15 cellular contexts compared by ENCODE assay signal in the genomic region with DNA sequence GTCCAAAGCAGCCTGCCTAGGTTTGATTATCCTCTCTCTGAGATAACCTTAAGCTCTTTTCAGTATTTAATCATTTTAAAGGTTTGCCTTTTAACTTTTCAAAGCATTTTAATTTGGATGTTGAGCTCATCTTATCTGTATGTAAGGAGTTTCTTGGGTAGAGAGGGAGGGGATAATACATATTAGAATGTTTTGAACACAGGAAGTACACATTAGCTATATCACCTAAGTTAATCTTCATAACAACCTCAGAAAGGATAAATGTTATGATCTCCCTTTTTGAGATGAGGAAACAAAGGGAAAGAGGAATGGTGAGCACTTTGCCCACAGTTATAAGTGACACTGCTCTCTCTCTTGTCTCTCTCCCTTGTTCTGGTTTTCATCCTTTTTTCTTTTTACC. TPM values are rescaled to one million over a fixed set of nuclear protein-coding genes. Genes with fewer than 3 reads are reported as not detected.
A peak's percentile ranks its signal among the peaks of the same experiment; 100 is the strongest.
DNase-seq lines count a peak whose midpoint lies in the region; ATAC-seq and TF ChIP-seq lines count a peak whose summit lies in the region.
"Had no signal": no experiment of that assay in that cellular context is flagged by ENCODE, and none has a peak within 500 bp of the region (broad histone marks: within the 10 kb centered on the region; RNA-seq: fewer than 3 reads in every experiment).

No MANE protein-coding gene starts in this region.

- no peaks in the 10 kb centered on the region for H3K27me3 ChIP-seq in BLaER1 treated with 17β-estradiol and CSF1 and Interleukin-3, amounts not matched to agents 10 nM and 100 nM
- H3K27me3 ChIP-seq in CD4-positive, alpha-beta memory T cell (ENCODE audit: insufficient read depth, low read length) = no peaks in the 10 kb centered on the region
- H3K27me3 ChIP-seq in naive thymus-derived CD4-positive, alpha-beta T cell (ENCODE audit: control insufficient read depth in 2 of 2, insufficient read depth in 2 of 2, low read length in 2 of 2) = no peaks in the 10 kb centered on the region
- no peaks in the 10 kb centered on the region for H3K27me3 ChIP-seq in left ventricle myocardium inferior (ENCODE audit: low read depth)
- H3K27me3 ChIP-seq: BE2C, esophagus squamous epithelium had no signal

- no peak overlapping the region for H3K4me3 ChIP-seq in BLaER1 treated with 17β-estradiol and CSF1 and Interleukin-3, amounts not matched to agents 10 nM and 100 nM
- H3K4me3 ChIP-seq in CD4-positive, alpha-beta memory T cell (ENCODE audit: low read length in 2 of 2) = peak overlapping the region in 1 of 2 donors; percentile 16
- peak overlapping the region; percentile 5 for H3K4me3 ChIP-seq in naive thymus-derived CD4-positive, alpha-beta T cell (ENCODE audit: low read length)
- H3K4me3 ChIP-seq in left ventricle myocardium inferior = no peak overlapping the region
- H3K4me3 ChIP-seq: esophagus squamous epithelium had no signal

- TF ChIP-seq CTCF in left ventricle myocardium inferior (IDR thresholded peaks at IDR 0.05; ENCODE audit: borderline replicate concordance) = no peak

- H3K4me3 Mint-ChIP-seq in CD4-positive, alpha-beta memory T cell = peak overlapping the region; percentile 69 to 98 (median 88)
- H3K4me3 Mint-ChIP-seq in activated T-helper 2 cell treated with anti-CD3 and anti-CD28 coated beads, Interferon-gamma antibody, Interleukin-2, Interleukin-4, amounts not matched to agents 10 μg/mL and 5 μg/mL and 100 μg/mL, durations not matched to agents 14 hours and 24 hours and 36 hours (ENCODE audit: low read depth) = peak overlapping the region; percentile 91
- peak overlapping the region in 8 of 10 donors; percentile 39 to 99 (median 92) for H3K4me3 Mint-ChIP-seq in naive thymus-derived CD4-positive, alpha-beta T cell

- peaks cover 0 to 1% of the 10 kb centered on the region in 2 donors for H3K27me3 Mint-ChIP-seq in CD4-positive, alpha-beta memory T cell
- H3K27me3 Mint-ChIP-seq in activated T-helper 2 cell treated with anti-CD3 and anti-CD28 coated beads, Interferon-gamma antibody, Interleukin-2, Interleukin-4, amounts not matched to agents 10 μg/mL and 5 μg/mL and 100 μg/mL, durations not matched to agents 14 hours and 24 hours and 36 hours (ENCODE audit: low read depth) = peaks cover 2% of the 10 kb centered on the region
- peaks cover 0 to 10% (median 0%) of the 10 kb centered on the region in 5 donors for H3K27me3 Mint-ChIP-seq in naive thymus-derived CD4-positive, alpha-beta T cell

- peaks cover 0 to 13% of the 10 kb centered on the region in 2 donors for H3K36me3 Mint-ChIP-seq in CD4-positive, alpha-beta memory T cell
- H3K36me3 Mint-ChIP-seq in activated T-helper 2 cell treated with anti-CD3 and anti-CD28 coated beads, Interferon-gamma antibody, Interleukin-2, Interleukin-4, amounts not matched to agents 10 μg/mL and 5 μg/mL and 100 μg/mL, durations not matched to agents 14 hours and 24 hours and 36 hours (ENCODE audit: low read depth) = peaks cover 26% of the 10 kb centered on the region
- H3K36me3 Mint-ChIP-seq in naive thymus-derived CD4-positive, alpha-beta T cell = peaks cover 0 to 15% (median 4%) of the 10 kb centered on the region in 5 donors

- peaks cover 0 to 5% (median 0%) of the 10 kb centered on the region in 11 experiments; a peak in 1 of 22 replicates for H3K9me3 ChIP-seq in BLaER1 treated with 17β-estradiol and CSF1 and Interleukin-3, amounts not matched to agents 10 nM and 100 nM (replicated peaks in 1 of 11)
- no peaks in the 10 kb centered on the region for H3K9me3 ChIP-seq in CD4-positive, alpha-beta memory T cell (ENCODE audit: control insufficient read depth in 1 of 2, low read length in 2 of 2)
- H3K9me3 ChIP-seq in naive thymus-derived CD4-positive, alpha-beta T cell (ENCODE audit: control insufficient read depth in 2 of 3, low read length in 3 of 3) = no peaks in the 10 kb centered on the region
- no peaks in the 10 kb centered on the region for H3K9me3 ChIP-seq in left ventricle myocardium inferior (replicated peaks)
- H3K9me3 ChIP-seq: BE2C, esophagus squamous epithelium had no signal

- no peak overlapping the region for H3K9ac ChIP-seq in BLaER1 treated with 17β-estradiol and CSF1 and Interleukin-3, amounts not matched to agents 10 nM and 100 nM
- H3K9ac ChIP-seq: parathyroid adenoma had no signal

- POLR2A ChIA-PET in CD4-positive, alpha-beta memory T cell (lab: Charles Lee; ENCODE audit: partially characterized antibody) = interaction anchor here (0.6 to 21.0 kb wide), 13 partner anchors 9 to 740 kb away, joined by 3 to 531 read pairs (median 7); a partner anchor contains a TSS
- POLR2A ChIA-PET in naive thymus-derived CD4-positive, alpha-beta T cell (lab: Charles Lee) = interaction anchor here (0.6 to 14.6 kb wide), 11 partner anchors 9 to 198 kb away, joined by 3 to 393 read pairs (median 5); a partner anchor contains a TSS

- H3K4me2 ChIP-seq in BLaER1 treated with 17β-estradiol and CSF1 and Interleukin-3, amounts not matched to agents 10 nM and 100 nM = peak overlapping the region in 8 of 11 experiments; percentile 77 to 99 (median 89); a peak in 11 of 22 replicates

- H3K4me1 Mint-ChIP-seq in CD4-positive, alpha-beta memory T cell = peaks cover 33 to 61% (median 40%) of the 10 kb centered on the region in 4 donors
- peaks cover 38% of the 10 kb centered on the region for H3K4me1 Mint-ChIP-seq in activated T-helper 2 cell treated with anti-CD3 and anti-CD28 coated beads, Interferon-gamma antibody, Interleukin-2, Interleukin-4, amounts not matched to agents 10 μg/mL and 5 μg/mL and 100 μg/mL, durations not matched to agents 14 hours and 24 hours and 36 hours (ENCODE audit: low read depth)
- H3K4me1 Mint-ChIP-seq in naive thymus-derived CD4-positive, alpha-beta T cell = peaks cover 32 to 71% (median 58%) of the 10 kb centered on the region in 7 donors

- 0 out of 22 replicates have a peak overlapping the region, but pooled peaks of 1 of the 11 experiments have one; percentile 91 for H3K27ac ChIP-seq in BLaER1 treated with 17β-estradiol and CSF1 and Interleukin-3, amounts not matched to agents 10 nM and 100 nM
- peak overlapping the region; percentile 96 for H3K27ac ChIP-seq in CD4-positive, alpha-beta memory T cell (ENCODE audit: low read depth, low read length)
- H3K27ac ChIP-seq in naive thymus-derived CD4-positive, alpha-beta T cell (ENCODE audit: low read depth, low read length) = peak overlapping the region; percentile 100
- H3K27ac ChIP-seq in left ventricle myocardium inferior (replicated peaks) = no peak overlapping the region
- H3K27ac ChIP-seq: esophagus squamous epithelium, parathyroid adenoma had no signal

- H4K20me1 ChIP-seq in BLaER1 treated with 17β-estradiol and CSF1 and Interleukin-3, amounts not matched to agents 10 nM and 100 nM = peaks cover 0 to 8% (median 0%) of the 10 kb centered on the region in 11 experiments; a peak in 6 of 22 replicates

- intact Hi-C loops in CD4-positive, alpha-beta memory T cell (cut with micrococcal nuclease) = loop anchor here (5.0 to 10.0 kb wide), 4 partner anchors 36 to 568 kb away; a partner anchor contains a TSS
- intact Hi-C loops in activated T-helper 2 cell treated with anti-CD3 and anti-CD28 coated beads, Interferon-gamma antibody, Interleukin-2, Interleukin-4, amounts not matched to agents 10 μg/mL and 5 μg/mL and 100 μg/mL, durations not matched to agents 14 hours and 24 hours and 36 hours (cut with micrococcal nuclease) = no loop called here
- intact Hi-C loops in naive thymus-derived CD4-positive, alpha-beta T cell (cut with micrococcal nuclease) = loop anchor here in 1 of 2 donors (2.0 to 5.0 kb wide), 2 partner anchors 494 to 570 kb away; a partner anchor contains a TSS
- intact Hi-C loops in left ventricle myocardium inferior (cut with micrococcal nuclease) = no loop called here

- CTCF ChIA-PET in CD4-positive, alpha-beta memory T cell (lab: Charles Lee; ENCODE audit: partially characterized antibody) = interaction anchor here (0.8 to 4.4 kb wide), 12 partner anchors 9 to 165 kb away, joined by 3 to 32 read pairs (median 4); no protein-coding TSS in a partner anchor
- CTCF ChIA-PET in naive thymus-derived CD4-positive, alpha-beta T cell (lab: Charles Lee) = interaction anchor here (0.9 to 3.6 kb wide), 8 partner anchors 12 to 385 kb away, joined by 3 to 13 read pairs (median 4); no protein-coding TSS in a partner anchor

- H3K4me1 ChIP-seq in BLaER1 treated with 17β-estradiol and CSF1 and Interleukin-3, amounts not matched to agents 10 nM and 100 nM = peaks cover 21 to 34% (median 27%) of the 10 kb centered on the region in 10 experiments
- H3K4me1 ChIP-seq in CD4-positive, alpha-beta memory T cell (ENCODE audit: insufficient read depth, low read length) = peaks cover 37% of the 10 kb centered on the region
- peaks cover 23 to 35% of the 10 kb centered on the region in 2 donors for H3K4me1 ChIP-seq in naive thymus-derived CD4-positive, alpha-beta T cell (ENCODE audit: control insufficient read depth in 2 of 2, insufficient read depth in 2 of 2, low read length in 2 of 2)
- peaks cover 35% of the 10 kb centered on the region for H3K4me1 ChIP-seq in left ventricle myocardium inferior
- H3K4me1 ChIP-seq: parathyroid adenoma had no signal

- H3K36me3 ChIP-seq in BLaER1 treated with 17β-estradiol and CSF1 and Interleukin-3, amounts not matched to agents 10 nM and 100 nM = no peaks in the 10 kb centered on the region
- no peaks in the 10 kb centered on the region for H3K36me3 ChIP-seq in CD4-positive, alpha-beta memory T cell (ENCODE audit: insufficient read depth, low read length)
- H3K36me3 ChIP-seq in naive thymus-derived CD4-positive, alpha-beta T cell (ENCODE audit: control insufficient read depth in 2 of 3, insufficient read depth in 3 of 3, low read length in 3 of 3) = peaks cover 0 to 5% (median 0%) of the 10 kb centered on the region in 3 experiments
- no peaks in the 10 kb centered on the region for H3K36me3 ChIP-seq in left ventricle myocardium inferior
- H3K36me3 ChIP-seq: BE2C, esophagus squamous epithelium had no signal

- DNase-seq in CD4-positive, alpha-beta memory T cell = peak in 4 of 5 donors; percentile 30 to 43 (median 38)
- no peak for DNase-seq in activated T-helper 2 cell treated with anti-CD3 and anti-CD28 coated beads, Interferon-gamma antibody, Interleukin-2, Interleukin-4, amounts not matched to agents 10 μg/mL and 5 μg/mL and 100 μg/mL, durations not matched to agents 14 hours and 24 hours and 36 hours (ENCODE audit: low spot score)
- peak in 5 of 9 donors; percentile 19 to 58 (median 42) for DNase-seq in naive thymus-derived CD4-positive, alpha-beta T cell
- DNase-seq in iPS-NIHi11 (ENCODE audit: low spot score) = no peak
- no peak for DNase-seq in left ventricle myocardium inferior
- DNase-seq: BE2C, DMS53, esophagus squamous epithelium, left ventricle myocardium superior, NCI-H1105, NCI-H524 treated with DMSO at 0.1 percent for 48 hours, SHP77 had no signal

- H3K27ac Mint-ChIP-seq in CD4-positive, alpha-beta memory T cell = peak overlapping the region; percentile 96 to 100 (median 97)
- H3K27ac Mint-ChIP-seq in activated T-helper 2 cell treated with anti-CD3 and anti-CD28 coated beads, Interferon-gamma antibody, Interleukin-2, Interleukin-4, amounts not matched to agents 10 μg/mL and 5 μg/mL and 100 μg/mL, durations not matched to agents 14 hours and 24 hours and 36 hours = peak overlapping the region; percentile 58
- H3K27ac Mint-ChIP-seq in naive thymus-derived CD4-positive, alpha-beta T cell = peak overlapping the region; percentile 54 to 100 (median 98)

- peaks cover 0 to 3% (median 0%) of the 10 kb centered on the region in 8 donors for H3K9me3 Mint-ChIP-seq in CD4-positive, alpha-beta memory T cell
- H3K9me3 Mint-ChIP-seq in activated T-helper 2 cell treated with anti-CD3 and anti-CD28 coated beads, Interferon-gamma antibody, Interleukin-2, Interleukin-4, amounts not matched to agents 10 μg/mL and 5 μg/mL and 100 μg/mL, durations not matched to agents 14 hours and 24 hours and 36 hours = no peaks in the 10 kb centered on the region
- peaks cover 0 to 5% (median 1%) of the 10 kb centered on the region in 11 donors for H3K9me3 Mint-ChIP-seq in naive thymus-derived CD4-positive, alpha-beta T cell

- no peak for ATAC-seq in naive thymus-derived CD4-positive, alpha-beta T cell
- no peak for ATAC-seq in HG03354 (IDR thresholded peaks at IDR 0.05; ENCODE audit: poor library complexity, severe bottlenecking, unreplicated experiment)
- ATAC-seq: left ventricle myocardium superior had no signal

RNA-seq across cellular contexts. Expression of a gene that starts 2.2 kb away (rescaled TPM):
- total RNA-seq in CD4-positive, alpha-beta memory T cell = 100 to 1,000 TPM; 224 to 226 TPM
- polyA plus RNA-seq in CD4-positive, alpha-beta memory T cell = 100 to 1,000 TPM; 281 to 288 TPM
- 145 and 146 TPM in 2 replicates for total RNA-seq in activated T-helper 2 cell treated with anti-CD3 and anti-CD28 coated beads, Interferon-gamma antibody, Interleukin-2, Interleukin-4, amounts not matched to agents 10 μg/mL and 5 μg/mL and 100 μg/mL, durations not matched to agents 14 hours and 24 hours and 36 hours
- total RNA-seq in naive thymus-derived CD4-positive, alpha-beta T cell = 100 to 1,000 TPM; 130 to 232 (median 136) TPM
- polyA plus RNA-seq in naive thymus-derived CD4-positive, alpha-beta T cell = 100 to 1,000 TPM; 171 to 186 TPM
- total RNA-seq in left ventricle myocardium inferior = 35.9 TPM

Comparison
In these comparisons a context has a peak if more than half of its experiments do, and no peak if none do; other contexts are left out.
1. DNase-seq: peak in CD4-positive, alpha-beta memory T cell (4 of 5) and naive thymus-derived CD4-positive, alpha-beta T cell (5 of 9); none in activated T-helper 2 cell treated with anti-CD3 and anti-CD28 coated beads, Interferon-gamma antibody, Interleukin-2, Interleukin-4, amounts not matched to agents 10 μg/mL and 5 μg/mL and 100 μg/mL, durations not matched to agents 14 hours and 24 hours and 36 hours (single experiment), iPS-NIHi11 (single experiment) and left ventricle myocardium inferior (single experiment).
2. Peak in every context shown above with its lines, with median percentiles within 50 percentile points of each other: H3K27ac Mint-ChIP-seq and H3K4me3 Mint-ChIP-seq.